8 cellular contexts compared by ENCODE assay signal in the genomic region with DNA sequence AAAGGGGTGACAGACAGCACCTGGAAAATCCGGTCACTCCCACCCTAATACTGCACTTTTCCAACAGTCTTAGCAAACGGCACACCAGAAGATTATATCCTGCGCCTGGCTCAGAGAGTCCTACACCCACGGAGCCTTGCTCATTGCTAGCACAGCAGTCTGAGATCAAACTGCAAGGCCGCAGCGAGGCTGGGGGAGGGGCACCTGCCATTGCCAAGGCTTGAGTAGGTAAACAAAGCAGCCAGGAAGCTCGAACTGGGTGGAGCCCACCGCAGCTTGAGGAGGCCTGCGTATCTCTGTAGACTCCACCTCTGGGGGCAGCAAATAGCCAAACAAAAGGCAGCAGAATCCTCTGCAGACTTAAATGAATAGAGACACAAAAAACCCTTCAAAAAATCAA.
DNase-seq lines count a peak whose midpoint lies in the region; ATAC-seq and TF ChIP-seq lines count a peak whose summit lies in the region.
"Not testable (repeated sequence)": the region's sequence is repeated elsewhere in the genome, so short reads cannot be mapped to it uniquely, and the experiment has no call there.

No MANE protein-coding gene starts in this region.

- peaks cover 12 to 34% (median 17%) of the 10 kb centered on the region in 3 donors for H3K36me3 Mint-ChIP-seq in CD8-positive, alpha-beta memory T cell
- peaks cover 28% of the 10 kb centered on the region for H3K36me3 Mint-ChIP-seq in T-cell
- H3K36me3 Mint-ChIP-seq in activated CD8-positive, alpha-beta T cell treated with anti-CD3 and anti-CD28 coated beads for 36 hours (ENCODE audit: low read depth) = peaks cover 34% of the 10 kb centered on the region

- peak overlapping the region; percentile 31 for H3K27ac ChIP-seq in CD8-positive, alpha-beta memory T cell (ENCODE audit: low read depth, low read length)
- H3K27ac ChIP-seq in heart left ventricle = peak overlapping the region in 1 of 12 donors; percentile 37

- peaks cover 49 to 64% (median 51%) of the 10 kb centered on the region in 3 donors for H3K4me1 Mint-ChIP-seq in CD8-positive, alpha-beta memory T cell
- peaks cover 34 to 62% (median 44%) of the 10 kb centered on the region in 3 donors for H3K4me1 Mint-ChIP-seq in T-cell
- H3K4me1 Mint-ChIP-seq in activated CD8-positive, alpha-beta T cell treated with anti-CD3 and anti-CD28 coated beads for 36 hours (ENCODE audit: low read depth) = peaks cover 43% of the 10 kb centered on the region

- peak; percentile 60 to 94 (median 88) for DNase-seq in CD8-positive, alpha-beta memory T cell
- peak; percentile 19 for DNase-seq in NCI-H146 (lab: John Stamatoyannopoulos, UW)
- peak; percentile 71 to 95 (median 90) for DNase-seq in T-cell
- peak; percentile 93 for DNase-seq in activated CD8-positive, alpha-beta T cell treated with anti-CD3 and anti-CD28 coated beads for 36 hours
- DNase-seq in activated gamma-delta T cell (lab: John Stamatoyannopoulos, UW) = peak; percentile 41
- peak in 4 of 5 donors; percentile 33 to 82 (median 43) for DNase-seq in heart left ventricle
- DNase-seq in stimulated activated CD4-positive, alpha-beta T cell treated with anti-CD3 and anti-CD28 coated beads, Interleukin-15, amount 100 ng/mL, for 48 hours (ENCODE audit: low read depth in 2 of 2) = peak; percentile 51 to 57
- peak; percentile 34 for DNase-seq in stimulated activated CD8-positive, alpha-beta memory T cell treated with anti-CD3 and anti-CD28 coated beads, Interleukin-7, amount 100 ng/mL, for 24 hours (ENCODE audit: low read depth)

- not testable (repeated sequence) for TF ChIP-seq CTCF in activated CD8-positive, alpha-beta T cell treated with anti-CD3 and anti-CD28 coated beads for 36 hours (IDR thresholded peaks at IDR 0.05); heart left ventricle (IDR thresholded peaks at IDR 0.05)

- CTCF ChIA-PET in CD8-positive, alpha-beta memory T cell (lab: Charles Lee) = interaction anchor here (0.6 to 2.7 kb wide), 23 partner anchors 9 to 512 kb away, joined by 3 to 16 read pairs (median 5); partner anchors contain the start of genes ASF1A, CEP85L and MCM9
- CTCF ChIA-PET in T-cell (lab: Charles Lee) = interaction anchor here (0.6 to 1.2 kb wide), 12 partner anchors 9 to 308 kb away, joined by 3 to 14 read pairs (median 3); no protein-coding TSS in a partner anchor
- CTCF ChIA-PET in activated CD8-positive, alpha-beta T cell treated with anti-CD3 and anti-CD28 coated beads for 36 hours (lab: Charles Lee) = interaction anchor here (0.6 to 2.6 kb wide), 10 partner anchors 8 to 281 kb away, joined by 3 to 9 read pairs (median 4); no protein-coding TSS in a partner anchor

- H3K27me3 ChIP-seq in CD8-positive, alpha-beta memory T cell (ENCODE audit: insufficient read depth, low read length, poor library complexity, severe bottlenecking); heart left ventricle: not testable (repeated sequence)

- H3K27me3 Mint-ChIP-seq in CD8-positive, alpha-beta memory T cell; T-cell; activated CD8-positive, alpha-beta T cell treated with anti-CD3 and anti-CD28 coated beads for 36 hours: not testable (repeated sequence)

- peaks cover 8 to 28% (median 20%) of the 10 kb centered on the region in 5 donors for H3K9me3 Mint-ChIP-seq in CD8-positive, alpha-beta memory T cell
- peaks cover 0 to 22% (median 10%) of the 10 kb centered on the region in 3 donors for H3K9me3 Mint-ChIP-seq in T-cell
- H3K9me3 Mint-ChIP-seq in activated CD8-positive, alpha-beta T cell treated with anti-CD3 and anti-CD28 coated beads for 36 hours = peaks cover 26% of the 10 kb centered on the region

- H3K36me3 ChIP-seq in CD8-positive, alpha-beta memory T cell (ENCODE audit: insufficient read depth, low read length); heart left ventricle: not testable (repeated sequence)

- H3K4me1 ChIP-seq in CD8-positive, alpha-beta memory T cell (ENCODE audit: insufficient read depth, low read length) = peaks cover 29% of the 10 kb centered on the region
- H3K4me1 ChIP-seq in heart left ventricle = peaks cover 0 to 11% (median 3%) of the 10 kb centered on the region in 12 donors

- peak overlapping the region; percentile 92 to 100 (median 96) for H3K27ac Mint-ChIP-seq in CD8-positive, alpha-beta memory T cell
- H3K27ac Mint-ChIP-seq in T-cell = peak overlapping the region; percentile 99 to 100
- peak overlapping the region; percentile 91 for H3K27ac Mint-ChIP-seq in activated CD8-positive, alpha-beta T cell treated with anti-CD3 and anti-CD28 coated beads for 36 hours

- ATAC-seq in T-cell (replicated peaks in 1 of 4) = peak; percentile 58 to 71 (median 66)
- ATAC-seq in activated CD8-positive, alpha-beta T cell treated with anti-CD3 and anti-CD28 coated beads for 36 hours = peak; percentile 25
- ATAC-seq in heart left ventricle = not testable (repeated sequence)

- not testable (repeated sequence) for H3K9me3 ChIP-seq in CD8-positive, alpha-beta memory T cell (ENCODE audit: low read length); heart left ventricle

- peak overlapping the region; percentile 51 to 81 (median 76) for H3K4me3 Mint-ChIP-seq in CD8-positive, alpha-beta memory T cell
- H3K4me3 Mint-ChIP-seq in T-cell = peak overlapping the region; percentile 69 to 73 (median 71)
- H3K4me3 Mint-ChIP-seq in activated CD8-positive, alpha-beta T cell treated with anti-CD3 and anti-CD28 coated beads for 36 hours = peak overlapping the region; percentile 40

- H3K4me3 ChIP-seq in CD8-positive, alpha-beta memory T cell (ENCODE audit: low read length) = peak overlapping the region; percentile 27
- H3K4me3 ChIP-seq in heart left ventricle = not testable (repeated sequence)

- TF ChIP-seq POLR2A in heart left ventricle (IDR thresholded peaks at IDR 0.05) = not testable (repeated sequence)

- POLR2A ChIA-PET in CD8-positive, alpha-beta memory T cell (lab: Charles Lee) = interaction anchor here (0.6 to 1.9 kb wide), 8 partner anchors 13 to 244 kb away, joined by 3 to 6 read pairs (median 4); partner anchors contain the start of gene CEP85L
- POLR2A ChIA-PET in T-cell (lab: Charles Lee) = interaction anchor here (0.7 to 1.1 kb wide), 3 partner anchors 88 to 139 kb away, joined by 3 to 4 read pairs (median 3); no protein-coding TSS in a partner anchor
- POLR2A ChIA-PET in activated CD8-positive, alpha-beta T cell treated with anti-CD3 and anti-CD28 coated beads for 36 hours (lab: Charles Lee) = interaction anchor here (0.6 to 1.0 kb wide), 3 partner anchors 10 to 160 kb away, joined by 3 read pairs; no protein-coding TSS in a partner anchor

- intact Hi-C loops in activated CD8-positive, alpha-beta T cell treated with anti-CD3 and anti-CD28 coated beads for 36 hours (cut with micrococcal nuclease); heart left ventricle (cut with DNase I): not testable (repeated sequence)

- 59 to 69% (median 63%) methylated on average over 9 of the region's 9 CpGs for WGBS in heart left ventricle, 4 donors

Comparison
In these comparisons a context has a peak if more than half of its experiments do, and no peak if none do; other contexts are left out.
1. DNase-seq: peak in every context shown above with its lines; median percentile 93 in activated CD8-positive, alpha-beta T cell treated with anti-CD3 and anti-CD28 coated beads for 36 hours; 90 in T-cell; 88 in CD8-positive, alpha-beta memory T cell; 54 in stimulated activated CD4-positive, alpha-beta T cell treated with anti-CD3 and anti-CD28 coated beads, Interleukin-15, amount 100 ng/mL, for 48 hours; 43 in heart left ventricle; 41 in activated gamma-delta T cell; 34 in stimulated activated CD8-positive, alpha-beta memory T cell treated with anti-CD3 and anti-CD28 coated beads, Interleukin-7, amount 100 ng/mL, for 24 hours; 19 in NCI-H146.